ENCODE assay signal across 29 cellular contexts in the genomic region with DNA sequence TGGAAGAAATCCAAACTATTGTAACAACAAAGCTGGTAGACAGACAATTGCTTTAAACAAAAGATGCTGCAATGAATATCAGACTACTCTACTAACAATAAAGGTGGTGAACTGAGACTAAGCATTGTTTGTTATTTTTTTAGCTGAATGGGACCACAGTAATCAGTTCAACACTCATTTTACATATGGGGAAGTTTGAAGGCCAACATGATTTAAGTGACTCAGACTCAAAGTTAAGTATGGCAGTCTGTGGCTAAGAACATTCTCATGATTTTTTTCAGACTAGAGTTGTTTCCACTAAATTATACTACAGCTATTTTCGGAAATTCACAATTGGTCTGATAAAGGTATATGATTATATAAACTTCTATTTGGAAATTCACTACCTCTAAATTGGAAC. TPM values are rescaled to one million over a fixed set of nuclear protein-coding genes. Genes with fewer than 3 reads are reported as not detected.
DNase-seq lines count a peak whose midpoint lies in the region; ATAC-seq and TF ChIP-seq lines count a peak whose summit lies in the region.
"Had no signal": no experiment of that assay in that cellular context is flagged by ENCODE, and none has a peak within 500 bp of the region (broad histone marks: within the 10 kb centered on the region; RNA-seq: fewer than 3 reads in every experiment).

No MANE protein-coding gene starts in this region.

- no peak overlapping the region for H3K4me3 ChIP-seq in A673 (ENCODE audit: low read depth, low read length, poor library complexity, severe bottlenecking)
- H3K4me3 ChIP-seq: BLaER1, hepatocyte, psoas muscle, sigmoid colon had no signal

- peaks cover 37% of the 10 kb centered on the region for H3K4me1 ChIP-seq in A673 (ENCODE audit: insufficient read depth, low read length, poor library complexity, severe bottlenecking)
- H3K4me1 ChIP-seq: BLaER1, psoas muscle, sigmoid colon had no signal

- ATAC-seq in T-helper 17 cell (no peak), Right ventricle myocardium superior (ENCODE audit: poor library complexity) (no peak)
- ATAC-seq: left cardiac atrium; natural killer cell treated with Interleukin-12 subunit alpha and Interleukin-12 subunit beta and Interleukin-15 and Interleukin-18, amount 100 ng/mL, for 72 hours; PC-3; psoas muscle had no signal

- no TSS peak for BruUV-seq in A673 (replicated peaks; lab: Mats Ljungman, UMichigan)

- intact Hi-C loops in A673 (cut with micrococcal nuclease; ENCODE audit: unreplicated experiment) (no loop called here), Right ventricle myocardium superior (cut with DNase I) (no loop called here)

- no peaks in the 10 kb centered on the region for H3K27me3 Mint-ChIP-seq in T-helper 17 cell
- H3K27me3 Mint-ChIP-seq: brain; natural killer cell treated with Interleukin-12 subunit alpha and Interleukin-12 subunit beta and Interleukin-15 and Interleukin-18, amount 100 ng/mL, for 72 hours had no signal

- peaks cover 13% of the 10 kb centered on the region for H3K36me3 Mint-ChIP-seq in T-helper 17 cell (ENCODE audit: low read depth)

- H3K9me3 ChIP-seq in A673 (ENCODE audit: low read depth, low read length, poor library complexity, severe bottlenecking) (peaks cover 6% of the 10 kb centered on the region), T-helper 17 cell (ENCODE audit: control insufficient read depth, low read length, poor library complexity, severe bottlenecking) (no peaks in the 10 kb centered on the region)
- H3K9me3 ChIP-seq: BLaER1, psoas muscle, sigmoid colon, SK-N-SH had no signal

- peaks cover 68% of the 10 kb centered on the region for H3K36me3 ChIP-seq in A673 (ENCODE audit: insufficient read depth, low read length, poor library complexity, severe bottlenecking)

- H3K4me3 Mint-ChIP-seq in T-helper 17 cell = no peak overlapping the region
- H3K4me3 Mint-ChIP-seq: brain; natural killer cell treated with Interleukin-12 subunit alpha and Interleukin-12 subunit beta and Interleukin-15 and Interleukin-18, amount 100 ng/mL, for 72 hours had no signal

- H3K4me1 Mint-ChIP-seq in T-helper 17 cell = peaks cover 9% of the 10 kb centered on the region
- H3K4me1 Mint-ChIP-seq: brain had no signal

- peak overlapping the region; percentile 75 for H3K27ac Mint-ChIP-seq in T-helper 17 cell
- H3K27ac Mint-ChIP-seq: brain had no signal

- DNase-seq in A673 (ENCODE audit: low spot score) (no peak), HCEC 1CT (peak; percentile 11), T-helper 17 cell (no peak), dermis blood vessel endothelial cell (peak; percentile 4), Right ventricle myocardium superior (no peak), medulla oblongata (ENCODE audit: extremely low spot score) (no peak)
- DNase-seq in stimulated activated CD4-positive, alpha-beta T cell treated with anti-CD3 and anti-CD28 coated beads, Interleukin-4, amount 100 ng/mL, for 24 hours = no peak
- no peak for DNase-seq in NK-92 treated with Interleukin-12 subunit alpha and Interleukin-12 subunit beta, amount 100 ng/mL, for 24 hours (lab: John Stamatoyannopoulos, UW)
- DNase-seq: activated CD8-positive, alpha-beta memory T cell treated with anti-CD3 and anti-CD28 coated beads for 24 hours; activated T-cell treated with anti-CD3 and anti-CD28 coated beads, Interleukin-2, amount 50 U/mL, for 1 hour; amniotic stem cell; DMS53; left cardiac atrium; mammary epithelial cell; NCI-H1930; NCI-H2171 treated with DMSO at 0.1 percent for 48 hours; NCI-H510A treated with DMSO at 0.1 percent for 48 hours; PC-3; psoas muscle; sigmoid colon; SK-N-SH; stimulated activated CD4-positive, alpha-beta T cell treated with anti-CD3 and anti-CD28 coated beads, Interleukin-4, amount 100 ng/mL, for 1 hour; substantia nigra; T-helper 2 cell; trophoblast cell had no signal

- H3K27ac ChIP-seq in A673 (ENCODE audit: low read depth, low read length, poor library complexity, severe bottlenecking) = peak overlapping the region; percentile 52
- H3K27ac ChIP-seq: BLaER1, hepatocyte, psoas muscle, sigmoid colon had no signal

- TF ChIP-seq CTCF in A673 (conservative IDR thresholded peaks at IDR 0.05; ENCODE audit: low read depth, low read length) = no peak

- POLR2A ChIA-PET in A673 (lab: Charles Lee; ENCODE audit: low non-redundant PET) = interaction anchor here (0.5 to 0.9 kb wide), 2 partner anchors 9 to 11 kb away, joined by 3 to 19 read pairs; no protein-coding TSS in a partner anchor

- CTCF ChIA-PET in A673 (lab: Charles Lee) = no interaction called here

- no peaks in the 10 kb centered on the region for H3K27me3 ChIP-seq in A673 (replicated peaks; ENCODE audit: insufficient read depth, low read depth, low read length, poor library complexity)
- H3K27me3 ChIP-seq: BLaER1, hepatocyte, sigmoid colon had no signal

RNA-seq across cellular contexts. Expression of gene EXOSC8, which starts 10.4 kb away (rescaled TPM):
- total RNA-seq in A673 (2021) = 95.8 and 117 TPM in 2 replicates
- 10 to 100 TPM; 30.7 to 48.1 TPM for total RNA-seq in T-helper 17 cell
- 26.9 and 46.9 TPM in 2 replicates for total RNA-seq in dermis blood vessel endothelial cell
- 17.7 TPM for total RNA-seq in Right ventricle myocardium superior

RNA-seq across cellular contexts. Expression of gene ALG5, which starts 11.9 kb away (rescaled TPM):
- total RNA-seq in A673 (2021) (45.4 and 52.0 TPM in 2 replicates), T-helper 17 cell (10 to 100 TPM; 16.9 to 18.1 TPM), dermis blood vessel endothelial cell (36.4 and 44.6 TPM in 2 replicates), Right ventricle myocardium superior (7.8 TPM)

RNA-seq across cellular contexts. Expression of gene SUPT20H, which starts 48.5 kb away (rescaled TPM):
- total RNA-seq in A673 (2021) = 82.6 and 94.4 TPM in 2 replicates
- 10 to 100 TPM; 56.4 to 64.3 TPM for total RNA-seq in T-helper 17 cell
- 44.6 and 49.0 TPM in 2 replicates for total RNA-seq in dermis blood vessel endothelial cell
- 23.3 TPM for total RNA-seq in Right ventricle myocardium superior

Comparison
In these comparisons a context has a peak if more than half of its experiments do, and no peak if none do; other contexts are left out.
1. DNase-seq: peak in HCEC 1CT (single experiment) and dermis blood vessel endothelial cell (single experiment); none in A673 (single experiment), T-helper 17 cell (0 of 3), stimulated activated CD4-positive, alpha-beta T cell treated with anti-CD3 and anti-CD28 coated beads, Interleukin-4, amount 100 ng/mL, for 24 hours (single experiment), Right ventricle myocardium superior (single experiment), medulla oblongata (single experiment) and NK-92 treated with Interleukin-12 subunit alpha and Interleukin-12 subunit beta, amount 100 ng/mL, for 24 hours (single experiment).